ENCODE assay signal across 34 cellular contexts in the genomic region with DNA sequence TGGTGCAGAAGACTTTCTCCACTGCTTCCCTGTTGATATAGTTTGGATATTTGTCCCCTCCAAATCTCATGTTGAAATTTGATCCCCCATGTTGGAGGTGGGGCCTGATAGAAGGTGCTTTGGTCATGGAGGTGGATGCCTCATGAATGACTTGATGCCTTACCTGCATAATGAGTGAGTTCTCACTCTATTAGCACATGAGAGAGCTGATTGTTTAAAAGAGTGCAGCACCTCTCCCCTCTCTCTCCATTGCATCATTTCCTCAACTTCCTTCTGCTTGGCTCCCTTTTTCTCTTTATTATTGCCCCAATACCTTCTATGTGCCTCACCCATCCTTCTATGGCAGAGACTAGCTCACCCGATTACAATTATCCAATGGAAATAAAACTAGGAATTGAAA.
"Had no signal": no experiment of that assay in that cellular context is flagged by ENCODE, and none has a peak within 500 bp of the region (broad histone marks: within the 10 kb centered on the region; RNA-seq: fewer than 3 reads in every experiment).

No MANE protein-coding gene starts in this region.

- H3K4me2 ChIP-seq: PC-9 had no signal

- H3K9me3 ChIP-seq: adrenal gland, body of pancreas, breast epithelium had no signal

- H3K27ac ChIP-seq: adrenal gland, body of pancreas, breast epithelium, PC-9, RWPE1 had no signal

- DNase-seq: activated CD4-positive, alpha-beta T cell treated with anti-CD3 and anti-CD28 coated beads for 36 hours; activated CD4-positive, alpha-beta T cell treated with anti-CD3 and anti-CD28 coated beads, Interleukin-2, amount 10 ng/mL, durations not matched to agents 7 days and 5 days; activated CD4-positive, alpha-beta T cell treated with anti-CD3 and anti-CD28 coated beads, Interleukin-2, amount 50 U/mL, for 48 hours; activated CD8-positive, alpha-beta memory T cell treated with anti-CD3 and anti-CD28 coated beads for 24 hours; activated CD8-positive, alpha-beta memory T cell treated with anti-CD3 and anti-CD28 coated beads, Interleukin-2, amount 10 ng/mL, durations not matched to agents 7 days and 5 days; activated CD8-positive, alpha-beta memory T cell treated with anti-CD3 and anti-CD28 coated beads, Interleukin-2, amount 50 U/mL, for 48 hours; activated gamma-delta T cell treated with Interleukin-2 at 50 U/mL for 16 hours; activated naive CD4-positive, alpha-beta T cell treated with anti-CD3 and anti-CD28 coated beads for 36 hours; adrenal gland; body of pancreas; caudate nucleus; cerebellar nuclear complex; NCI-H1092 treated with DMSO at 0.1 percent for 48 hours; NCI-H1417; NCI-H146; NCI-H187; NCI-H2029 treated with DMSO at 0.1 percent for 48 hours; NCI-H2107; NCI-H2171; NCI-H510A; NCI-H526; NCI-H748 treated with DMSO at 0.1 percent for 48 hours; NK-92 treated with Interleukin-12 subunit alpha and Interleukin-12 subunit beta, amount 100 ng/mL, for 24 hours; PC-9 had no signal

- H3K4me1 Mint-ChIP-seq: activated CD4-positive, alpha-beta T cell treated with anti-CD3 and anti-CD28 coated beads for 36 hours had no signal

- H3K4me3 ChIP-seq: adrenal gland, body of pancreas, breast epithelium, PC-9 had no signal

- ATAC-seq: activated CD4-positive, alpha-beta T cell treated with anti-CD3 and anti-CD28 coated beads for 36 hours; activated CD4-positive, CD25-positive, alpha-beta regulatory T cell treated with anti-CD3 and anti-CD28 coated beads, Interleukin-2, amount 50 U/mL, for 24 hours; activated CD8-positive, alpha-beta memory T cell treated with anti-CD3 and anti-CD28 coated beads, Interleukin-2, amount 10 ng/mL, durations not matched to agents 7 days and 5 days; activated naive CD4-positive, alpha-beta T cell treated with anti-CD3 and anti-CD28 coated beads, Interleukin-2, amount 50 U/mL, for 72 hours; body of pancreas; Right ventricle myocardium inferior had no signal

- H3K4me3 Mint-ChIP-seq: activated CD4-positive, alpha-beta T cell treated with anti-CD3 and anti-CD28 coated beads for 36 hours; activated CD4-positive, alpha-beta T cell treated with anti-CD3 and anti-CD28 coated beads, Interleukin-2, amount 10 ng/mL, durations not matched to agents 7 days and 5 days; activated CD8-positive, alpha-beta memory T cell treated with anti-CD3 and anti-CD28 coated beads, Interleukin-2, amount 10 ng/mL, durations not matched to agents 7 days and 5 days; activated naive CD4-positive, alpha-beta T cell treated with anti-CD3 and anti-CD28 coated beads for 36 hours; T-helper 1 cell treated with Interleukin-12 subunit alpha and Interleukin-12 subunit beta and Interleukin-4 antibody, amounts not matched to agents 30 μg/mL and 1 μg/mL, for 36 hours; T-helper 2 cell treated with Interferon-gamma antibody and Interleukin-4, amounts not matched to agents 5 μg/mL and 100 μg/mL, for 36 hours had no signal

- H3K27ac Mint-ChIP-seq: activated CD4-positive, alpha-beta T cell treated with anti-CD3 and anti-CD28 coated beads for 36 hours; activated CD4-positive, alpha-beta T cell treated with anti-CD3 and anti-CD28 coated beads, Interleukin-2, amount 10 ng/mL, durations not matched to agents 7 days and 5 days; activated CD8-positive, alpha-beta memory T cell treated with anti-CD3 and anti-CD28 coated beads, Interleukin-2, amount 10 ng/mL, durations not matched to agents 7 days and 5 days; activated naive CD4-positive, alpha-beta T cell treated with anti-CD3 and anti-CD28 coated beads for 36 hours; T-helper 1 cell treated with Interleukin-12 subunit alpha and Interleukin-12 subunit beta and Interleukin-4 antibody, amounts not matched to agents 30 μg/mL and 1 μg/mL, for 36 hours; T-helper 2 cell treated with Interferon-gamma antibody and Interleukin-4, amounts not matched to agents 5 μg/mL and 100 μg/mL, for 36 hours had no signal

- H3K4me1 ChIP-seq: adrenal gland, body of pancreas, breast epithelium had no signal

- H3K9me3 Mint-ChIP-seq: activated naive CD4-positive, alpha-beta T cell treated with anti-CD3 and anti-CD28 coated beads for 36 hours; T-helper 1 cell treated with Interleukin-12 subunit alpha and Interleukin-12 subunit beta and Interleukin-4 antibody, amounts not matched to agents 30 μg/mL and 1 μg/mL, for 36 hours had no signal

- H3K36me3 ChIP-seq: adrenal gland, breast epithelium had no signal

- H2AFZ ChIP-seq: PC-9 had no signal

- H3K27me3 ChIP-seq: adrenal gland, body of pancreas, breast epithelium had no signal

- H3K27me3 Mint-ChIP-seq: activated CD4-positive, alpha-beta T cell treated with anti-CD3 and anti-CD28 coated beads for 36 hours; activated CD4-positive, alpha-beta T cell treated with anti-CD3 and anti-CD28 coated beads, Interleukin-2, amount 10 ng/mL, durations not matched to agents 7 days and 5 days; activated CD8-positive, alpha-beta memory T cell treated with anti-CD3 and anti-CD28 coated beads, Interleukin-2, amount 10 ng/mL, durations not matched to agents 7 days and 5 days had no signal

- FAIRE-seq: astrocyte, RCC 7860, TTC549 had no signal
